Comparison of ENCODE assay signal across 1 cellular context in the genomic region with DNA sequence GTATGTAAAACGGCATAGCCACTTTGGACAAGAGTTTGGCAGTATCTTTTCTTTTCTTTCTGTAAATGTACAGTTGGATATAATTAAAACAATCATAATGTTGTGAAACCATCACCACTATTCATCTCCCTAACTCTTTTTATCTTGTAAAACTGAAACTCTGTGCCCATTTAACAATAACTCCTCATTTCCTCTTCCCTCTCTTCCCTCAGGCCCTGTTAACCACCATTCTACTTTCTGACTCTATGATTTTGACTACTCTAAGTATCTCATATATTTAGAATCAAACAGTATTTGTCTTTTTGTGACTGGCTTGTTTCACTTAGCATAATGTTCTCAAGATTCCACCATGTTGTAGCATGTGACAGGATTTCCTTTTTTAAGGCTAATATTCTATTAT.
A peak's percentile ranks its signal among the peaks of the same experiment; 100 is the strongest.
TF ChIP-seq lines count a peak whose summit lies in the region.

No MANE protein-coding gene starts in this region.

TF ChIP-seq in GM12878, 131 proteins besides CTCF, POLR2A, EP300 and RAD21 (continued from another document):
- peak; percentile 31; the same call in 1 of the 2 replicates for TF ChIP-seq SPI1 (IDR thresholded peaks at IDR 0.05; ENCODE audit: borderline replicate concordance, insufficient read depth, low read depth, low read length)
- TF ChIP-seq IKZF1 (conservative IDR thresholded peaks at IDR 0.05), result peak; percentile 39
- TF ChIP-seq TCF7 (IDR thresholded peaks at IDR 0.05; ENCODE audit: borderline replicate concordance), result peak; percentile 60; the same call in 1 of the 2 replicates
- TF ChIP-seq NFXL1 (IDR thresholded peaks at IDR 0.05; ENCODE audit: borderline replicate concordance), result no peak
- peak; percentile 71 to 75 for TF ChIP-seq IKZF2 (IDR thresholded peaks at IDR 0.05)
- TF ChIP-seq ATF2 (IDR thresholded peaks at IDR 0.05; ENCODE audit: low read length), result 0 out of 2 replicates have a peak, but pooled peaks have one; percentile 26
- peak; percentile 60 for TF ChIP-seq JUNB (IDR thresholded peaks at IDR 0.05)
- no peak for TF ChIP-seq MYB (IDR thresholded peaks at IDR 0.05; ENCODE audit: borderline replicate concordance, low read depth, low read length)
- peak; percentile 69 for TF ChIP-seq RUNX3 (IDR thresholded peaks at IDR 0.05; ENCODE audit: low read length)
TF ChIP-seq in GM12878: peak in this region for 9.
